Comparison of ENCODE assay signal across 9 cellular contexts in the genomic region with DNA sequence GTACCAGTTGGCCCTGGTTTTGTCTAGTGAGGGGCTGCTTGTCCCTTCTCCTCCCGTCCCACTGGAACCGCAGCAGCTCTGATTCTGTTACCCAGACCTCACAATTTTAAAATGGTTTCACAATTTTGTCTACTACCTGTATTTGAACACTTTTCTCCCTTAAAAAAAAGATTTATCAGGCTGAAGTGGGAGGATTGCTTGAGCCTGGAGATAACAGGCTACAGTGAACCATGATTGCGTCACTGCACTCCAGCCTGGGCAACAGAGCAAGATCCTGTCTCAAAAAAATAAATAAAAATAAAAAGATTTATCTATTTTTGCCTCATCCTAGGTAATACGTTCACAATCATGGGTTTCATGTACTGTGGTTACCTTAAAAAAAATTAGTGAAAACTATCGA. TPM values are rescaled to one million over a fixed set of nuclear protein-coding genes. Genes with fewer than 3 reads are reported as not detected.
DNase-seq lines count a peak whose midpoint lies in the region; ATAC-seq and TF ChIP-seq lines count a peak whose summit lies in the region.
"Had no signal": no experiment of that assay in that cellular context is flagged by ENCODE, and none has a peak within 500 bp of the region (broad histone marks: within the 10 kb centered on the region; RNA-seq: fewer than 3 reads in every experiment).

No MANE protein-coding gene starts in this region.

- H3K4me3 Mint-ChIP-seq in activated CD8-positive, alpha-beta memory T cell treated with anti-CD3 and anti-CD28 coated beads, Interleukin-2, amount 10 ng/mL, durations not matched to agents 7 days and 5 days = peak overlapping the region; percentile 88

- H3K4me1 Mint-ChIP-seq in activated CD8-positive, alpha-beta memory T cell treated with anti-CD3 and anti-CD28 coated beads, Interleukin-2, amount 10 ng/mL, durations not matched to agents 7 days and 5 days = peaks cover 16% of the 10 kb centered on the region

- no peak for DNase-seq in activated CD8-positive, alpha-beta memory T cell treated with anti-CD3 and anti-CD28 coated beads, Interleukin-2, amount 10 ng/mL, durations not matched to agents 7 days and 5 days
- DNase-seq in activated CD8-positive, alpha-beta memory T cell treated with anti-CD3 and anti-CD28 coated beads for 24 hours = no peak
- DNase-seq in adrenal gland = peak in 1 of 7 donors; percentile 48
- no peak for DNase-seq in left lung
- DNase-seq in HT-29 (ENCODE audit: low spot score) = no peak
- no peak for DNase-seq in GM10266 (ENCODE audit: extremely low spot score)
- no peak for DNase-seq in activated CD4-positive, alpha-beta T cell treated with anti-CD3 and anti-CD28 coated beads, Interleukin-2, amount 50 U/mL, for 1 hour

- H3K27me3 Mint-ChIP-seq in activated CD8-positive, alpha-beta memory T cell treated with anti-CD3 and anti-CD28 coated beads, Interleukin-2, amount 10 ng/mL, durations not matched to agents 7 days and 5 days = no peaks in the 10 kb centered on the region

- peaks cover 0 to 15% of the 10 kb centered on the region in 2 donors for H3K36me3 ChIP-seq in adrenal gland (replicated peaks in 1 of 2)
- peaks cover 0 to 24% of the 10 kb centered on the region in 2 donors for H3K36me3 ChIP-seq in left lung
- peaks cover 21% of the 10 kb centered on the region for H3K36me3 ChIP-seq in thymus (ENCODE audit: control insufficient read depth, insufficient read depth)

- TF ChIP-seq CTCF in adrenal gland (IDR thresholded peaks at IDR 0.05) (no peak), left lung (IDR thresholded peaks at IDR 0.05) (no peak), GM10266 (IDR thresholded peaks at IDR 0.05; ENCODE audit: control insufficient read depth, insufficient read depth, low read depth, missing control alignments) (no peak)

- ATAC-seq in activated CD8-positive, alpha-beta memory T cell treated with anti-CD3 and anti-CD28 coated beads, Interleukin-2, amount 10 ng/mL, durations not matched to agents 7 days and 5 days = no peak
- no peak for ATAC-seq in left lung

- no peaks in the 10 kb centered on the region for H3K9me3 Mint-ChIP-seq in activated CD8-positive, alpha-beta memory T cell treated with anti-CD3 and anti-CD28 coated beads, Interleukin-2, amount 10 ng/mL, durations not matched to agents 7 days and 5 days (ENCODE audit: low read depth)

- 39 to 47% (median 42%) methylated on average over 5 of the region's 5 CpGs for WGBS in adrenal gland, 4 donors
- WGBS in thymus = 78% methylated on average over 5 of the region's 5 CpGs

- H3K9me3 ChIP-seq in adrenal gland (replicated peaks in 1 of 3) (no peaks in the 10 kb centered on the region), left lung (no peaks in the 10 kb centered on the region), thymus (ENCODE audit: control insufficient read depth) (no peaks in the 10 kb centered on the region)

- H3K4me1 ChIP-seq in adrenal gland (replicated peaks in 1 of 2) (peaks cover 4 to 41% of the 10 kb centered on the region in 2 donors), left lung (peaks cover 29 to 40% of the 10 kb centered on the region in 2 donors), thymus (ENCODE audit: control insufficient read depth, insufficient read depth, low read length) (peaks cover 10% of the 10 kb centered on the region)

- CTCF ChIA-PET in activated CD8-positive, alpha-beta memory T cell treated with anti-CD3 and anti-CD28 coated beads, Interleukin-2, amount 10 ng/mL, durations not matched to agents 7 days and 5 days (lab: Charles Lee) = interaction anchor here (1.1 to 9.6 kb wide), 4 partner anchors 15 to 70 kb away, joined by 3 to 117 read pairs (median 34); a partner anchor contains a TSS

- H3K4me3 ChIP-seq in adrenal gland (peak overlapping the region in 2 of 4 donors; percentile 78 to 81), left lung (peak overlapping the region; percentile 83 to 91), thymus (ENCODE audit: low read length) (peak overlapping the region; percentile 96)

- H3K27me3 ChIP-seq in adrenal gland = no peaks in the 10 kb centered on the region
- no peaks in the 10 kb centered on the region for H3K27me3 ChIP-seq in left lung
- H3K27me3 ChIP-seq in thymus (ENCODE audit: control insufficient read depth, insufficient read depth) = no peaks in the 10 kb centered on the region

- H3K27ac ChIP-seq in adrenal gland (peak overlapping the region; percentile 64 to 92 (median 88)), left lung (peak overlapping the region; percentile 86 to 95), thymus (ENCODE audit: low read depth) (peak overlapping the region; percentile 97)

- intact Hi-C loops in adrenal gland (cut with DNase I) (no loop called here), left lung (cut with DNase I) (no loop called here)

- H3K36me3 Mint-ChIP-seq in activated CD8-positive, alpha-beta memory T cell treated with anti-CD3 and anti-CD28 coated beads, Interleukin-2, amount 10 ng/mL, durations not matched to agents 7 days and 5 days = no peaks in the 10 kb centered on the region

- TF ChIP-seq POLR2A in adrenal gland (IDR thresholded peaks at IDR 0.05) = no peak

- peak overlapping the region; percentile 96 for H3K27ac Mint-ChIP-seq in activated CD8-positive, alpha-beta memory T cell treated with anti-CD3 and anti-CD28 coated beads, Interleukin-2, amount 10 ng/mL, durations not matched to agents 7 days and 5 days

RNA-seq across cellular contexts. Expression of a gene that starts 1.4 kb away (rescaled TPM):
- total RNA-seq in activated CD8-positive, alpha-beta memory T cell treated with anti-CD3 and anti-CD28 coated beads, Interleukin-2, amount 10 ng/mL, durations not matched to agents 7 days and 5 days = 10 to 100 TPM; 18.9 to 19.0 TPM
- 10 to 100 TPM; 27.3 to 57.0 (median 39.4) TPM for total RNA-seq in adrenal gland
- 10 to 100 TPM in 2 of 3 donors, 1 to 10 TPM in 1; 3.8 to 23.0 (median 18.3) TPM for polyA plus RNA-seq in adrenal gland
- total RNA-seq in left lung = 10 to 100 TPM; 18.0 to 20.3 TPM
- polyA plus RNA-seq in thymus = 12.3 TPM
- 119 and 125 TPM in 2 replicates for total RNA-seq in HT-29 (2014; rRNA removed; shearing (Covaris generic))

RNA-seq across cellular contexts. Expression of a gene that starts 15.1 kb away (rescaled TPM):
- 10 to 100 TPM; 13.0 to 13.8 TPM for total RNA-seq in activated CD8-positive, alpha-beta memory T cell treated with anti-CD3 and anti-CD28 coated beads, Interleukin-2, amount 10 ng/mL, durations not matched to agents 7 days and 5 days
- 10 to 100 TPM in 1 of 8 donors, 1 to 10 TPM in 7; 2.1 to 14.3 (median 7.4) TPM for total RNA-seq in adrenal gland
- 10 to 100 TPM in 1 of 3 donors, 1 to 10 TPM in 2; 5.4 to 10.1 (median 6.6) TPM for polyA plus RNA-seq in adrenal gland
- 1 to 10 TPM; 7.2 to 8.7 TPM for total RNA-seq in left lung
- 9.1 TPM for polyA plus RNA-seq in thymus
- total RNA-seq in HT-29 (2014; rRNA removed; shearing (Covaris generic)) = 8.5 and 10.2 TPM in 2 replicates

RNA-seq across cellular contexts. Expression of a gene that starts 23.2 kb away (rescaled TPM):
- total RNA-seq in activated CD8-positive, alpha-beta memory T cell treated with anti-CD3 and anti-CD28 coated beads, Interleukin-2, amount 10 ng/mL, durations not matched to agents 7 days and 5 days = under 1 TPM in 1 of 2 experiments, not detected in 1; 0.14 TPM
- total RNA-seq in adrenal gland = not detected
- under 1 TPM in 1 of 3 donors, not detected in 2; 0.03 TPM for polyA plus RNA-seq in adrenal gland
- total RNA-seq in left lung = 1 to 10 TPM in 1 of 2 donors, under 1 TPM in 1; 0.45 to 1.6 TPM
- polyA plus RNA-seq in thymus = 0.23 TPM
- 6.1 and 10.7 TPM in 2 replicates for total RNA-seq in HT-29 (2014; rRNA removed; shearing (Covaris generic))

RNA-seq across cellular contexts. Expression of a gene that starts 24.4 kb away (rescaled TPM):
- 100 to 1,000 TPM; 119 to 125 TPM for total RNA-seq in activated CD8-positive, alpha-beta memory T cell treated with anti-CD3 and anti-CD28 coated beads, Interleukin-2, amount 10 ng/mL, durations not matched to agents 7 days and 5 days
- 10 to 100 TPM; 32.2 to 64.8 (median 51.2) TPM for total RNA-seq in adrenal gland
- polyA plus RNA-seq in adrenal gland = 100 to 1,000 TPM in 2 of 3 donors, 10 to 100 TPM in 1; 44.5 to 313 (median 127) TPM
- total RNA-seq in left lung = 10 to 100 TPM; 69.0 to 69.3 TPM
- 151 TPM for polyA plus RNA-seq in thymus
- total RNA-seq in HT-29 (2014; rRNA removed; shearing (Covaris generic)) = 114 and 117 TPM in 2 replicates

RNA-seq across cellular contexts. Expression of a gene that starts 27.3 kb away (rescaled TPM):
- total RNA-seq in activated CD8-positive, alpha-beta memory T cell treated with anti-CD3 and anti-CD28 coated beads, Interleukin-2, amount 10 ng/mL, durations not matched to agents 7 days and 5 days = under 1 TPM in 1 of 2 experiments, not detected in 1; 0.18 TPM
- total RNA-seq in adrenal gland (not detected), left lung (not detected)
- polyA plus RNA-seq in adrenal gland (not detected), thymus (0.07 TPM)
- total RNA-seq in HT-29 (2014; rRNA removed; shearing (Covaris generic)) = not detected in 2 replicates
- polyA plus RNA-seq: adipose tissue had no signal
